18 cellular contexts compared by ENCODE assay signal in genomic region chr7:83119002-83119358, GRCh38. TPM values are rescaled to one million over a fixed set of nuclear protein-coding genes. Genes with fewer than 3 reads are reported as not detected.
"Had no signal": no experiment of that assay in that cellular context is flagged by ENCODE, and none has a peak within 500 bp of the region (broad histone marks: within the 10 kb centered on the region; RNA-seq: fewer than 3 reads in every experiment).

No MANE protein-coding gene starts in this region.

- H3K36me3 ChIP-seq: left lung, neutrophil, thoracic aorta, upper lobe of right lung had no signal

- ATAC-seq: activated CD8-positive, alpha-beta memory T cell treated with anti-CD3 and anti-CD28 coated beads, Interleukin-2, amount 10 ng/mL, durations not matched to agents 7 days and 5 days; activated naive CD4-positive, alpha-beta T cell treated with anti-CD3 and anti-CD28 coated beads, Interleukin-2, amount 50 U/mL, for 72 hours; body of pancreas; left lung; natural killer cell; upper lobe of right lung had no signal

- H3K4me3 ChIP-seq: body of pancreas, coronary artery, left lung, thoracic aorta, upper lobe of right lung had no signal

- DNase-seq: activated CD4-positive, alpha-beta memory T cell treated with anti-CD3 and anti-CD28 coated beads for 36 hours; activated CD8-positive, alpha-beta memory T cell treated with anti-CD3 and anti-CD28 coated beads, Interleukin-2, amount 10 ng/mL, durations not matched to agents 7 days and 5 days; activated effector memory CD4-positive, alpha-beta T cell treated with anti-CD3 and anti-CD28 coated beads, Interleukin-2, amount 50 U/mL, for 16 hours; activated T-cell treated with anti-CD3 and anti-CD28 coated beads, Interleukin-2, amount 50 U/mL, for 1 hour; body of pancreas; central memory CD4-positive, alpha-beta T cell; effector CD4-positive, alpha-beta T cell; foreskin melanocyte; left lung; natural killer cell; stimulated activated CD4-positive, alpha-beta T cell treated with anti-CD3 and anti-CD28 coated beads, Interleukin-12 subunit alpha, Interleukin-12 subunit beta, amount 100 ng/mL, for 4 hours; stimulated activated CD4-positive, alpha-beta T cell treated with anti-CD3 and anti-CD28 coated beads, Interleukin-2, amount 100 ng/mL, for 24 hours; upper lobe of right lung had no signal

- H3K9me3 ChIP-seq: body of pancreas, neutrophil had no signal

- H3K27me3 ChIP-seq: body of pancreas, left lung, neutrophil, upper lobe of right lung had no signal

- H3K27me3 Mint-ChIP-seq: activated CD4-positive, alpha-beta memory T cell treated with anti-CD3 and anti-CD28 coated beads for 36 hours; activated CD8-positive, alpha-beta memory T cell treated with anti-CD3 and anti-CD28 coated beads, Interleukin-2, amount 10 ng/mL, durations not matched to agents 7 days and 5 days had no signal

- H3K27ac Mint-ChIP-seq: activated CD4-positive, alpha-beta memory T cell treated with anti-CD3 and anti-CD28 coated beads for 36 hours; activated CD8-positive, alpha-beta memory T cell treated with anti-CD3 and anti-CD28 coated beads, Interleukin-2, amount 10 ng/mL, durations not matched to agents 7 days and 5 days; activated naive CD4-positive, alpha-beta T cell treated with anti-CD3 and anti-CD28 coated beads, Interleukin-2, amount 50 U/mL, for 72 hours; natural killer cell had no signal

- H3K36me3 Mint-ChIP-seq: activated CD4-positive, alpha-beta memory T cell treated with anti-CD3 and anti-CD28 coated beads for 36 hours had no signal

- H3K27ac ChIP-seq: body of pancreas, coronary artery, left lung, neutrophil, parathyroid adenoma, thoracic aorta, upper lobe of right lung had no signal

- H3K4me1 Mint-ChIP-seq: activated CD8-positive, alpha-beta memory T cell treated with anti-CD3 and anti-CD28 coated beads, Interleukin-2, amount 10 ng/mL, durations not matched to agents 7 days and 5 days; natural killer cell had no signal

- H3K4me1 ChIP-seq: body of pancreas, left lung, parathyroid adenoma, upper lobe of right lung had no signal

- H3K4me3 Mint-ChIP-seq: activated CD4-positive, alpha-beta memory T cell treated with anti-CD3 and anti-CD28 coated beads for 36 hours; activated CD8-positive, alpha-beta memory T cell treated with anti-CD3 and anti-CD28 coated beads, Interleukin-2, amount 10 ng/mL, durations not matched to agents 7 days and 5 days; natural killer cell had no signal

RNA-seq across cellular contexts. Expression of gene PCLO, which starts 43.7 kb away (rescaled TPM):
- total RNA-seq: activated CD8-positive, alpha-beta memory T cell treated with anti-CD3 and anti-CD28 coated beads, Interleukin-2, amount 10 ng/mL, durations not matched to agents 7 days and 5 days; natural killer cell had no signal
